Comparison of ENCODE assay signal across 9 cellular contexts in genomic region chr13:27353166-27353583, GRCh38.
DNase-seq lines count a peak whose midpoint lies in the region; ATAC-seq, FAIRE-seq and TF ChIP-seq lines count a peak whose summit lies in the region.
"Had no signal": no experiment of that assay in that cellular context is flagged by ENCODE, and none has a peak within 500 bp of the region (broad histone marks: within the 10 kb centered on the region; RNA-seq: fewer than 3 reads in every experiment).

No MANE protein-coding gene starts in this region.

- H3K27me3 ChIP-seq in brain microvascular endothelial cell (replicated peaks): no peaks in the 10 kb centered on the region

- no peak for FAIRE-seq in HTR-8/SVneo (lab: Jason Lieb, UNC)
- FAIRE-seq: keratinocyte had no signal

- ATAC-seq in GM18498 (IDR thresholded peaks at IDR 0.05; ENCODE audit: unreplicated experiment) (peak; percentile 97), GM21529 (IDR thresholded peaks at IDR 0.05; ENCODE audit: unreplicated experiment) (peak; percentile 99)

- no peaks in the 10 kb centered on the region for H3K36me3 ChIP-seq in brain microvascular endothelial cell (replicated peaks)

- in situ Hi-C loops in brain microvascular endothelial cell (cut with HindIII; ENCODE audit: low pct_ligation_motif_present, low sequenced_read_pairs): no loop called here

- DNase-seq in HTR-8/SVneo (ENCODE audit: insufficient read length, low spot score): peak; percentile 30
- DNase-seq in brain microvascular endothelial cell: peak; percentile 36
- peak; percentile 33 to 37 for DNase-seq in stimulated activated CD4-positive, alpha-beta T cell treated with anti-CD3 and anti-CD28 coated beads, Interleukin-15, amount 100 ng/mL, for 48 hours (ENCODE audit: low read depth in 2 of 2)
- DNase-seq in cerebellum (ENCODE audit: low spot score): no peak
- no peak for DNase-seq in NCI-H2107 treated with DMSO at 0.1 percent for 48 hours (lab: John Stamatoyannopoulos, UW; ENCODE audit: unreplicated experiment)
- DNase-seq in activated gamma-delta T cell (lab: John Stamatoyannopoulos, UW): no peak

- H3K27ac ChIP-seq in brain microvascular endothelial cell: peak overlapping the region; percentile 37

- no peak for TF ChIP-seq CTCF in brain microvascular endothelial cell (IDR thresholded peaks at IDR 0.05; ENCODE audit: low read depth, low read length, missing control alignments)

- peak overlapping the region; percentile 36 for H3K4me3 ChIP-seq in brain microvascular endothelial cell (ENCODE audit: low read depth, low read length)

Comparison
In these comparisons a context has a peak if more than half of its experiments do, and no peak if none do; other contexts are left out.
1. DNase-seq: peak in HTR-8/SVneo (single experiment), brain microvascular endothelial cell (single experiment) and stimulated activated CD4-positive, alpha-beta T cell treated with anti-CD3 and anti-CD28 coated beads, Interleukin-15, amount 100 ng/mL, for 48 hours (2 of 2); none in cerebellum (single experiment), NCI-H2107 treated with DMSO at 0.1 percent for 48 hours (single experiment) and activated gamma-delta T cell (single experiment).